In genomic region chr2:30583204-30583749, GRCh38 we compare ENCODE assay signal across 17 cellular contexts.
A peak's percentile ranks its signal among the peaks of the same experiment; 100 is the strongest.
DNase-seq lines count a peak whose midpoint lies in the region; ATAC-seq, FAIRE-seq and TF ChIP-seq lines count a peak whose summit lies in the region.
"Had no signal": no experiment of that assay in that cellular context is flagged by ENCODE, and none has a peak within 500 bp of the region (broad histone marks: within the 10 kb centered on the region; RNA-seq: fewer than 3 reads in every experiment).

No MANE protein-coding gene starts in this region.

- H3K27ac ChIP-seq in heart right ventricle: peak overlapping the region; percentile 16 to 84 (median 61)
- no peak overlapping the region for H3K27ac ChIP-seq in OCI-LY1 (ENCODE audit: low read depth, low read length, poor library complexity, severe bottlenecking)
- H3K27ac ChIP-seq in tibial artery: peak overlapping the region; percentile 51 to 62
- H3K27ac ChIP-seq: C4-2B had no signal

- H3K27me3 ChIP-seq in heart right ventricle: no peaks in the 10 kb centered on the region
- H3K27me3 ChIP-seq in OCI-LY1 (ENCODE audit: insufficient read depth, low read length): no peaks in the 10 kb centered on the region
- H3K27me3 ChIP-seq in tibial artery: no peaks in the 10 kb centered on the region
- H3K27me3 ChIP-seq: MG63 had no signal

- WGBS in heart right ventricle, 2 donors: 78 to 79% methylated on average over 3 of the region's 3 CpGs

- DNase-seq in heart right ventricle (no peak), cardiac septum (ENCODE audit: low spot score) (no peak), foreskin melanocyte (peak; percentile 3), tibial artery (no peak), HEK293T (ENCODE audit: extremely low spot score) (no peak), mesenteric fat pad (ENCODE audit: low spot score) (no peak), RCC 7860 (ENCODE audit: low spot score) (no peak)
- DNase-seq: HFFc6, Karpas-422, MG63, NCI-H1105, NCI-H1694, NCI-H345, NCI-H526 treated with DMSO at 0.1 percent for 48 hours had no signal

- H3K4me3 ChIP-seq in heart right ventricle (no peak overlapping the region), OCI-LY1 (ENCODE audit: low read depth, low read length, poor library complexity, severe bottlenecking) (no peak overlapping the region), tibial artery (no peak overlapping the region)
- H3K4me3 ChIP-seq: MG63 had no signal

- peak in 7 of 8 donors; percentile 40 to 79 (median 62) for ATAC-seq in heart right ventricle
- ATAC-seq: HepG2 had no signal

- H3K36me3 ChIP-seq in heart right ventricle (peaks cover 0 to 5% (median 0%) of the 10 kb centered on the region in 9 donors), OCI-LY1 (ENCODE audit: insufficient read depth, low read length) (no peaks in the 10 kb centered on the region), tibial artery (no peaks in the 10 kb centered on the region)
- H3K36me3 ChIP-seq: MG63 had no signal

- H3K9me3 ChIP-seq in heart right ventricle (no peaks in the 10 kb centered on the region), OCI-LY1 (ENCODE audit: low read length) (no peaks in the 10 kb centered on the region), tibial artery (no peaks in the 10 kb centered on the region)
- H3K9me3 ChIP-seq: MG63 had no signal

- H3K4me2 ChIP-seq in OCI-LY1 (ENCODE audit: low read length): peak overlapping the region; percentile 45; the same call in 1 of the 2 replicates

- H3K4me1 ChIP-seq in heart right ventricle: peaks cover 0 to 49% (median 16%) of the 10 kb centered on the region in 9 donors
- peaks cover 30% of the 10 kb centered on the region for H3K4me1 ChIP-seq in OCI-LY1 (ENCODE audit: insufficient read depth, low read length, severe bottlenecking)
- H3K4me1 ChIP-seq in tibial artery: peaks cover 0 to 54% (median 24%) of the 10 kb centered on the region in 4 donors

- H4K20me1 ChIP-seq in OCI-LY1 (ENCODE audit: insufficient read depth, low read length): no peaks in the 10 kb centered on the region

- no peaks in the 10 kb centered on the region for H3F3A ChIP-seq in OCI-LY1 (ENCODE audit: insufficient read depth, low read length)

- CTCF ChIA-PET in HEK293T (lab: Yijun Ruan, JAX): no interaction called here

- POLR2A ChIA-PET in HEK293T (lab: Yijun Ruan, JAX): no interaction called here

- no peak overlapping the region for H3K9ac ChIP-seq in OCI-LY1 (ENCODE audit: low read length)

- intact Hi-C loops in heart right ventricle (cut with DNase I) (loop anchor here in 1 of 10 donors (5.0 kb wide), 1 partner anchor 34 kb away; no protein-coding TSS in a partner anchor), cardiac septum (cut with DNase I) (loop anchor here (5.0 to 10.0 kb wide), 2 partner anchors 168 to 236 kb away; no protein-coding TSS in a partner anchor), tibial artery (cut with DNase I; ENCODE audit: low total_unique reads) (loop anchor here (10.0 kb wide), 1 partner anchor 112 kb away; no protein-coding TSS in a partner anchor)

- no peak overlapping the region for H2AFZ ChIP-seq in OCI-LY1 (ENCODE audit: low read length)

- FAIRE-seq in RCC 7860 (lab: Jason Lieb, UNC): no peak
- FAIRE-seq: HepG2 had no signal

- TF ChIP-seq CTCF in heart right ventricle (IDR thresholded peaks at IDR 0.05) (no peak), OCI-LY1 (IDR thresholded peaks at IDR 0.05; ENCODE audit: low read length) (no peak), tibial artery (IDR thresholded peaks at IDR 0.05) (no peak)

- no peaks in the 10 kb centered on the region for H3K9me2 ChIP-seq in OCI-LY1 (ENCODE audit: low read depth, low read length)

- no peaks in the 10 kb centered on the region for H3K79me2 ChIP-seq in OCI-LY1 (ENCODE audit: insufficient read depth, low read length)

TF ChIP-seq in HEK293T, 16 proteins besides CTCF, POLR2A, EP300 and RAD21:
- TF ChIP-seq FOXK2 (IDR thresholded peaks at IDR 0.05): no peak
- TF ChIP-seq NFRKB (IDR thresholded peaks at IDR 0.05): no peak
- no peak for TF ChIP-seq FOXM1 (IDR thresholded peaks at IDR 0.05; ENCODE audit: borderline replicate concordance)
- no peak for TF ChIP-seq TARDBP (IDR thresholded peaks at IDR 0.05)
- no peak for TF ChIP-seq SP1 (IDR thresholded peaks at IDR 0.05)
- no peak for TF ChIP-seq SUZ12 (IDR thresholded peaks at IDR 0.05)
- TF ChIP-seq L3MBTL2 (conservative IDR thresholded peaks at IDR 0.05): no peak
- TF ChIP-seq ARNT (IDR thresholded peaks at IDR 0.05): no peak
- TF ChIP-seq LEF1 (IDR thresholded peaks at IDR 0.05; ENCODE audit: borderline replicate concordance): no peak
- no peak for TF ChIP-seq BHLHE40 (IDR thresholded peaks at IDR 0.05; ENCODE audit: borderline replicate concordance)
- TF ChIP-seq PKNOX1 (IDR thresholded peaks at IDR 0.05): no peak
- no peak for TF ChIP-seq ZNF384 (IDR thresholded peaks at IDR 0.05)
- no peak for TF ChIP-seq CTBP1 (IDR thresholded peaks at IDR 0.05; ENCODE audit: borderline replicate concordance)
- no peak for TF ChIP-seq HDGF (IDR thresholded peaks at IDR 0.05; ENCODE audit: borderline replicate concordance)
- TF ChIP-seq ELF4 (IDR thresholded peaks at IDR 0.05): no peak
- TF ChIP-seq FOXA1 (IDR thresholded peaks at IDR 0.05): no peak
